In the genomic region with DNA sequence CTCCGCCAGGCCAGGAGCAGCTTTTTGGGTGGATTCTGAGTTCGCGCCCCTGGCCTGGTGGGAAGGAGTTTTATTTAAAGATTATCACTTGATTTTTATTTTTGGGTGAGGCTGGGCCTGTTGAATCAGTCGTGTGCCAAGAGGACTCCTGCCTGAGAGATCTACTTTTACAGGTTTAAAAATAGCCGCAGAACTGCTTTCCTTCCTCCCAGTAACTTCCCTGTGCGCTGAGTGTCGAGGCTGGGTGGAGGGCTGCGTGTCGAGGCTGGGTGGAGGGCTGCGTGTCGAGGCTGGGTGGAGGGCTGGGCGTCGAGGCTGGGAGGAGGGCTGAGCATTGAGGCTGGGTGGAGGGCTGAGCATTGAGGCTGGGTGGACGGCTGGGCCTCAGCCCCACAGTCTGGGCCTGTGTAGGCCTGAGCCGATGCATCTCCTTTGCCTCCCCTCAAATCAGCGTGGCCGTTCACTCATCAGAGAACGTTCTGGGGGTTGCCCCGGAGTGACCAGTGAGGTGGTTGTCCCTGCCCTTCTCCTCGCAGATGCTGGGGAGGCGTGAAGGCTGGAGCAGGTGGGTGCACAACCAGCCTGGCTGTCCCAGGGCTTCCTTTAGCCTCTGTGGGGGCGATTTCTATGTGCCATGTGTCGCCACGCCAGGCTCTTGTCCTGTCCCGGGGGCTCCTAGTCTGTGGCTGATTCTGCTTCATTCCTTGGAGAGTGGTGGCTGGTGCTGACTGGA, we compare ENCODE assay signal across 14 cellular contexts. TPM values are rescaled to one million over a fixed set of nuclear protein-coding genes. Genes with fewer than 3 reads are reported as not detected.
DNase-seq lines count a peak whose midpoint lies in the region; ATAC-seq and TF ChIP-seq lines count a peak whose summit lies in the region.
"Had no signal": no experiment of that assay in that cellular context is flagged by ENCODE, and none has a peak within 500 bp of the region (broad histone marks: within the 10 kb centered on the region; RNA-seq: fewer than 3 reads in every experiment).

No MANE protein-coding gene starts in this region.

- no peak overlapping the region for H3K23ac ChIP-seq in neuronal stem cell (ENCODE audit: low read depth, low read length, poor library complexity)

- peaks cover 10% of the 10 kb centered on the region for H3K36me3 Mint-ChIP-seq in stimulated activated naive CD8-positive, alpha-beta T cell treated with anti-CD3 and anti-CD28 coated beads, Interleukin-15, Interleukin-2, amounts not matched to agents 100 ng/mL and 50 ng/mL, for 24 hours (ENCODE audit: low read depth)
- no peaks in the 10 kb centered on the region for H3K36me3 Mint-ChIP-seq in effector memory CD8-positive, alpha-beta T cell (ENCODE audit: insufficient read depth)

- no peak overlapping the region for H2BK5ac ChIP-seq in neuronal stem cell (ENCODE audit: low read length)

- H2BK12ac ChIP-seq in neuronal stem cell (ENCODE audit: low read length): no peak overlapping the region

- no peak overlapping the region for H3K4me3 ChIP-seq in fibroblast of lung (replicated peaks in 1 of 4; ENCODE audit: control extremely low read depth in 1 of 4, insufficient read depth in 1 of 4, low read depth in 3 of 4, low read length in 4 of 4)
- H3K4me3 ChIP-seq in neuronal stem cell (ENCODE audit: low read length in 2 of 2): no peak overlapping the region
- H3K4me3 ChIP-seq: smooth muscle cell, upper lobe of right lung had no signal

- no peak overlapping the region for H2BK120ac ChIP-seq in neuronal stem cell (ENCODE audit: low read depth, low read length)

- peak overlapping the region; percentile 44 for H3K27ac ChIP-seq in fibroblast of lung (ENCODE audit: insufficient read depth, low read length)
- no peak overlapping the region for H3K27ac ChIP-seq in neuronal stem cell (replicated peaks; ENCODE audit: low read length)
- H3K27ac ChIP-seq: upper lobe of right lung had no signal

- WGBS in neuronal stem cell (ENCODE audit: extremely low coverage in 2 of 2, insufficient read length in 2 of 2, insufficient replicate concordance in 1 of 2), 2 donors: no CpG with 5 or more reads among the region's 25 CpGs

- H2AFZ ChIP-seq in fibroblast of lung (ENCODE audit: low read length) (no peak overlapping the region), neuronal stem cell (ENCODE audit: low read length) (no peak overlapping the region)

- no peak overlapping the region for H3K4ac ChIP-seq in neuronal stem cell (ENCODE audit: low read length)

- no peak overlapping the region for H3K4me3 Mint-ChIP-seq in stimulated activated naive CD8-positive, alpha-beta T cell treated with anti-CD3 and anti-CD28 coated beads, Interleukin-15, Interleukin-2, amounts not matched to agents 100 ng/mL and 50 ng/mL, for 24 hours
- no peak overlapping the region for H3K4me3 Mint-ChIP-seq in stimulated activated naive CD8-positive, alpha-beta T cell treated with anti-CD3 and anti-CD28 coated beads, Interleukin-15, amount 100 ng/mL, for 72 hours
- H3K4me3 Mint-ChIP-seq in effector memory CD8-positive, alpha-beta T cell: no peak overlapping the region

- ATAC-seq in stimulated activated naive CD8-positive, alpha-beta T cell treated with anti-CD3 and anti-CD28 coated beads, Interleukin-15, amount 100 ng/mL, for 72 hours: no peak
- no peak for ATAC-seq in effector memory CD8-positive, alpha-beta T cell (replicated peaks)

- H2AK5ac ChIP-seq in neuronal stem cell (ENCODE audit: low read depth, low read length): no peak overlapping the region

- no peak overlapping the region for H4K91ac ChIP-seq in neuronal stem cell (ENCODE audit: low read depth, low read length, poor library complexity)

- H3K9me3 ChIP-seq in fibroblast of lung (ENCODE audit: control insufficient read depth, insufficient read depth, low read depth, low read length) (no peaks in the 10 kb centered on the region), neuronal stem cell (replicated peaks in 1 of 2; ENCODE audit: control insufficient read depth in 2 of 2, insufficient read depth in 1 of 2, low read depth in 1 of 2, low read length in 2 of 2) (peaks cover 0 to 2% of the 10 kb centered on the region in 2 donors)
- H3K9me3 ChIP-seq: upper lobe of right lung had no signal

- H2BK15ac ChIP-seq in neuronal stem cell (ENCODE audit: low read length): no peak overlapping the region

- DNase-seq in stimulated activated naive CD8-positive, alpha-beta T cell treated with anti-CD3 and anti-CD28 coated beads, Interleukin-15, amount 100 ng/mL, for 72 hours: no peak
- DNase-seq in fibroblast of lung (ENCODE audit: low read depth in 2 of 2) (no peak), neuronal stem cell (ENCODE audit: low spot score) (no peak), epidermal melanocyte (ENCODE audit: insufficient read length, low spot score) (no peak), NCI-H82 (lab: John Stamatoyannopoulos, UW) (no peak), NCI-H510A (lab: John Stamatoyannopoulos, UW) (no peak)
- no peak for DNase-seq in effector memory CD8-positive, alpha-beta T cell
- DNase-seq: activated CD8-positive, alpha-beta memory T cell treated with anti-CD3 and anti-CD28 coated beads, Interleukin-2, amount 50 U/mL, for 48 hours; cortex of kidney; Karpas-422; NCI-H1930; upper lobe of right lung had no signal

- no peaks in the 10 kb centered on the region for H3K36me3 ChIP-seq in fibroblast of lung (ENCODE audit: control insufficient read depth, insufficient read depth, low read length)
- H3K36me3 ChIP-seq in neuronal stem cell (replicated peaks in 1 of 2; ENCODE audit: control insufficient read depth in 2 of 2, insufficient read depth in 2 of 2, low read length in 2 of 2): no peaks in the 10 kb centered on the region
- H3K36me3 ChIP-seq: upper lobe of right lung had no signal

- H3K4me2 ChIP-seq in fibroblast of lung (ENCODE audit: extremely low read depth, insufficient read depth, low read length) (no peak overlapping the region), neuronal stem cell (ENCODE audit: insufficient read depth, low read length, poor library complexity, severe bottlenecking) (no peak overlapping the region)
- H3K4me2 ChIP-seq: smooth muscle cell had no signal

- H3K27me3 Mint-ChIP-seq in stimulated activated naive CD8-positive, alpha-beta T cell treated with anti-CD3 and anti-CD28 coated beads, Interleukin-15, Interleukin-2, amounts not matched to agents 100 ng/mL and 50 ng/mL, for 24 hours: no peaks in the 10 kb centered on the region
- H3K27me3 Mint-ChIP-seq in stimulated activated naive CD8-positive, alpha-beta T cell treated with anti-CD3 and anti-CD28 coated beads, Interleukin-15, amount 100 ng/mL, for 72 hours: no peaks in the 10 kb centered on the region
- H3K27me3 Mint-ChIP-seq in effector memory CD8-positive, alpha-beta T cell: no peaks in the 10 kb centered on the region

- peaks cover 6% of the 10 kb centered on the region for H3K9me3 Mint-ChIP-seq in stimulated activated naive CD8-positive, alpha-beta T cell treated with anti-CD3 and anti-CD28 coated beads, Interleukin-15, Interleukin-2, amounts not matched to agents 100 ng/mL and 50 ng/mL, for 24 hours
- H3K9me3 Mint-ChIP-seq in stimulated activated naive CD8-positive, alpha-beta T cell treated with anti-CD3 and anti-CD28 coated beads, Interleukin-15, amount 100 ng/mL, for 72 hours: peaks cover 6 to 9% of the 10 kb centered on the region in 2 donors
- H3K9me3 Mint-ChIP-seq in effector memory CD8-positive, alpha-beta T cell: no peaks in the 10 kb centered on the region

- H3K9ac ChIP-seq in fibroblast of lung (ENCODE audit: insufficient read depth, low read length): peak overlapping the region; percentile 28
- H3K9ac ChIP-seq in neuronal stem cell (ENCODE audit: low read depth, low read length, poor library complexity): peak overlapping the region; percentile 9

- no peaks in the 10 kb centered on the region for H3K27me3 ChIP-seq in fibroblast of lung (ENCODE audit: control insufficient read depth, insufficient read depth, low read length)
- H3K27me3 ChIP-seq in neuronal stem cell (ENCODE audit: control insufficient read depth in 3 of 3, insufficient read depth in 3 of 3, low read depth in 1 of 3, low read length in 3 of 3): no peaks in the 10 kb centered on the region
- H3K27me3 ChIP-seq: upper lobe of right lung had no signal

- H4K20me1 ChIP-seq in fibroblast of lung (ENCODE audit: control insufficient read depth, extremely low read depth, insufficient read depth, low read length): no peaks in the 10 kb centered on the region

- H3K79me2 ChIP-seq in fibroblast of lung (ENCODE audit: control insufficient read depth, insufficient read depth, low read length): no peaks in the 10 kb centered on the region

- peak overlapping the region; percentile 40 for H3K27ac Mint-ChIP-seq in stimulated activated naive CD8-positive, alpha-beta T cell treated with anti-CD3 and anti-CD28 coated beads, Interleukin-15, Interleukin-2, amounts not matched to agents 100 ng/mL and 50 ng/mL, for 24 hours
- H3K27ac Mint-ChIP-seq in stimulated activated naive CD8-positive, alpha-beta T cell treated with anti-CD3 and anti-CD28 coated beads, Interleukin-15, amount 100 ng/mL, for 72 hours: peak overlapping the region in 1 of 2 donors; percentile 43
- peak overlapping the region in 1 of 2 donors; percentile 66 for H3K27ac Mint-ChIP-seq in effector memory CD8-positive, alpha-beta T cell

- H4K8ac ChIP-seq in neuronal stem cell (ENCODE audit: low read depth, low read length): no peak overlapping the region

- peaks cover 2% of the 10 kb centered on the region for H3K79me1 ChIP-seq in neuronal stem cell (ENCODE audit: low read depth, low read length)

- H3K4me1 ChIP-seq in fibroblast of lung (ENCODE audit: control insufficient read depth, extremely low read depth, insufficient read depth, low read length) (peaks cover 5% of the 10 kb centered on the region), neuronal stem cell (ENCODE audit: control insufficient read depth in 2 of 2, insufficient read depth in 1 of 2, low read depth in 1 of 2, low read length in 2 of 2) (peaks cover 8 to 15% of the 10 kb centered on the region in 2 donors)

- H3K4me1 Mint-ChIP-seq in stimulated activated naive CD8-positive, alpha-beta T cell treated with anti-CD3 and anti-CD28 coated beads, Interleukin-15, Interleukin-2, amounts not matched to agents 100 ng/mL and 50 ng/mL, for 24 hours (ENCODE audit: low read depth): peaks cover 49% of the 10 kb centered on the region
- peaks cover 57% of the 10 kb centered on the region for H3K4me1 Mint-ChIP-seq in stimulated activated naive CD8-positive, alpha-beta T cell treated with anti-CD3 and anti-CD28 coated beads, Interleukin-15, amount 100 ng/mL, for 72 hours
- peaks cover 22 to 30% of the 10 kb centered on the region in 2 donors for H3K4me1 Mint-ChIP-seq in effector memory CD8-positive, alpha-beta T cell (ENCODE audit: low read depth in 2 of 2)

- no peak overlapping the region for H3K14ac ChIP-seq in neuronal stem cell (ENCODE audit: low read length)

- H3K18ac ChIP-seq in neuronal stem cell (ENCODE audit: low read length): peak overlapping the region; percentile 65

- TF ChIP-seq CTCF in fibroblast of lung (conservative IDR thresholded peaks at IDR 0.05 in 1 of 2, IDR thresholded peaks at IDR 0.05 in 1 of 2; ENCODE audit: low read depth in 1 of 2, low read length in 2 of 2): no peak

RNA-seq across cellular contexts. Expression of a gene that starts 30.1 kb away (rescaled TPM):
- 37.3 and 57.0 TPM in 2 replicates for total RNA-seq in fibroblast of lung
- 7.5 and 9.0 TPM in 2 replicates for polyA plus RNA-seq in fibroblast of lung
- polyA plus RNA-seq in fibroblast of lung (2012): 6.5 and 7.6 TPM in 2 replicates
- 8.5 and 14.8 TPM in 2 replicates for polyA minus RNA-seq in fibroblast of lung (ENCODE audit: low replicate concordance)
- polyA plus RNA-seq in neuronal stem cell (2013, experiment 1 of 2): 13.1 TPM
- polyA plus RNA-seq in neuronal stem cell (2013, experiment 2 of 2): 11.3 TPM
